Comparison of ENCODE assay signal across 8 cellular contexts in genomic region chr16:54237-54581, GRCh38. TPM values are rescaled to one million over a fixed set of nuclear protein-coding genes. Genes with fewer than 3 reads are reported as not detected.
DNase-seq lines count a peak whose midpoint lies in the region; ATAC-seq and TF ChIP-seq lines count a peak whose summit lies in the region.

No MANE protein-coding gene starts in this region.

- no peaks in the 10 kb centered on the region for H3K27me3 ChIP-seq in KMS-11 (ENCODE audit: insufficient read depth, low read depth)

- intact Hi-C loops in dendritic cell treated with granulocyte-macrophage colony-stimulating factor and Interleukin-4, amounts not matched to agents 40 ng/mL and 50 ng/mL, for 4 days (cut with micrococcal nuclease) = no loop called here
- intact Hi-C loops in sciatic nerve (cut with DNase I) = no loop called here

- H3K4me3 ChIP-seq in AG10803 (ENCODE audit: low read length) (peak overlapping the region; percentile 83), KMS-11 (IDR thresholded peaks at IDR 0.05; ENCODE audit: insufficient read depth, low read depth, low read length) (no peak overlapping the region)

- peak overlapping the region; percentile 58 for H3K4me2 ChIP-seq in KMS-11

- H3K9me3 Mint-ChIP-seq in dendritic cell treated with granulocyte-macrophage colony-stimulating factor and Interleukin-4, amounts not matched to agents 40 ng/mL and 50 ng/mL, for 4 days = no peaks in the 10 kb centered on the region
- no peaks in the 10 kb centered on the region for H3K9me3 Mint-ChIP-seq in nephron

- H3K4me1 Mint-ChIP-seq in dendritic cell treated with granulocyte-macrophage colony-stimulating factor and Interleukin-4, amounts not matched to agents 40 ng/mL and 50 ng/mL, for 4 days (ENCODE audit: low read depth) = peaks cover 60% of the 10 kb centered on the region
- peaks cover 16% of the 10 kb centered on the region for H3K4me1 Mint-ChIP-seq in nephron

- no peaks in the 10 kb centered on the region for H4K20me1 ChIP-seq in KMS-11 (ENCODE audit: insufficient read depth)

- no peak for ATAC-seq in sciatic nerve
- ATAC-seq in GM19023 (IDR thresholded peaks at IDR 0.05; ENCODE audit: unreplicated experiment) = no peak

- peaks cover 3% of the 10 kb centered on the region for H3K27me3 Mint-ChIP-seq in dendritic cell treated with granulocyte-macrophage colony-stimulating factor and Interleukin-4, amounts not matched to agents 40 ng/mL and 50 ng/mL, for 4 days
- H3K27me3 Mint-ChIP-seq in nephron (ENCODE audit: low read depth) = no peaks in the 10 kb centered on the region

- peak overlapping the region; percentile 68; the same call in 1 of the 2 replicates for H3K9ac ChIP-seq in KMS-11

- no peak for DNase-seq in AG10803 (ENCODE audit: low read depth)
- no peak for DNase-seq in UCSD-AML1 (lab: John Stamatoyannopoulos, UW; ENCODE audit: unreplicated experiment)
- DNase-seq in HUDEP-2 (lab: John Stamatoyannopoulos, UW; ENCODE audit: unreplicated experiment in 76 of 76) = no peak
- DNase-seq in sciatic nerve (ENCODE audit: low spot score) = no peak

- peaks cover 79% of the 10 kb centered on the region for H3K36me3 Mint-ChIP-seq in dendritic cell treated with granulocyte-macrophage colony-stimulating factor and Interleukin-4, amounts not matched to agents 40 ng/mL and 50 ng/mL, for 4 days (ENCODE audit: low read depth)
- H3K36me3 Mint-ChIP-seq in nephron (ENCODE audit: low read depth) = peaks cover 33% of the 10 kb centered on the region

- H3K79me2 ChIP-seq in KMS-11 (ENCODE audit: insufficient read depth, low read depth) = peaks cover 46% of the 10 kb centered on the region

- no peak overlapping the region for H3K27ac ChIP-seq in KMS-11

- TF ChIP-seq CTCF in AG10803 (conservative IDR thresholded peaks at IDR 0.05; ENCODE audit: low read length) = no peak
- no peak for TF ChIP-seq CTCF in KMS-11 (conservative IDR thresholded peaks at IDR 0.05; ENCODE audit: low read depth, low read length)
- no peak for TF ChIP-seq CTCF in nephron (IDR thresholded peaks at IDR 0.05; ENCODE audit: unreplicated experiment in 3 of 3)

- H3K4me3 Mint-ChIP-seq in dendritic cell treated with granulocyte-macrophage colony-stimulating factor and Interleukin-4, amounts not matched to agents 40 ng/mL and 50 ng/mL, for 4 days = peak overlapping the region; percentile 99
- H3K4me3 Mint-ChIP-seq in nephron = peak overlapping the region; percentile 90 to 96 (median 94)

- peaks cover 10% of the 10 kb centered on the region; the same call in 1 of the 2 replicates for H3K36me3 ChIP-seq in KMS-11 (ENCODE audit: insufficient read depth)

- peak overlapping the region; percentile 92 for H2AFZ ChIP-seq in KMS-11 (ENCODE audit: low read depth)

- H3K27ac Mint-ChIP-seq in dendritic cell treated with granulocyte-macrophage colony-stimulating factor and Interleukin-4, amounts not matched to agents 40 ng/mL and 50 ng/mL, for 4 days = peak overlapping the region; percentile 96
- H3K27ac Mint-ChIP-seq in nephron = no peak overlapping the region

- H3K4me1 ChIP-seq in KMS-11 (ENCODE audit: low read depth, poor library complexity, severe bottlenecking) = peaks cover 16% of the 10 kb centered on the region

RNA-seq across cellular contexts. Expression of gene SNRNP25, which starts 0.6 kb away (rescaled TPM):
- 8.7 TPM for total RNA-seq in sciatic nerve

RNA-seq across cellular contexts. Expression of gene POLR3K, which starts 0.8 kb away (rescaled TPM):
- total RNA-seq in sciatic nerve = 7.1 TPM

RNA-seq across cellular contexts. Expression of gene RHBDF1, which starts 18.2 kb away (rescaled TPM):
- 116 TPM for total RNA-seq in sciatic nerve

RNA-seq across cellular contexts. Expression of gene MPG, which starts 23.8 kb away (rescaled TPM):
- total RNA-seq in sciatic nerve = 35.0 TPM
